Comparison of ENCODE assay signal across 1 cellular context in genomic region chr10:46516660-46517416, GRCh38.
TF ChIP-seq lines count a peak whose summit lies in the region.

No MANE protein-coding gene starts in this region.

TF ChIP-seq in endothelial cell of umbilical vein, 7 proteins besides CTCF, POLR2A, EP300 and RAD21 (continued from another document):
- TF ChIP-seq GATA2 (IDR thresholded peaks at IDR 0.05; ENCODE audit: insufficient read depth, insufficient read length, low read depth, low read length): peak; percentile 37
- no peak for TF ChIP-seq POLR2AphosphoS5 (IDR thresholded peaks at IDR 0.05; ENCODE audit: insufficient read depth, low read depth, low read length)
- TF ChIP-seq, protein P1, sequence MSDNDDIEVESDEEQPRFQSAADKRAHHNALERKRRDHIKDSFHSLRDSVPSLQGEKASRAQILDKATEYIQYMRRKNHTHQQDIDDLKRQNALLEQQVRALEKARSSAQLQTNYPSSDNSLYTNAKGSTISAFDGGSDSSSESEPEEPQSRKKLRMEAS (IDR thresholded peaks at IDR 0.05; ENCODE audit: insufficient read depth, insufficient read length): no peak
